Comparison of ENCODE assay signal across 28 cellular contexts in genomic region chr12:15677696-15678095, GRCh38.
"Had no signal": no experiment of that assay in that cellular context is flagged by ENCODE, and none has a peak within 500 bp of the region (broad histone marks: within the 10 kb centered on the region; RNA-seq: fewer than 3 reads in every experiment).

No MANE protein-coding gene starts in this region.

- H3K36me3 Mint-ChIP-seq: activated naive CD8-positive, alpha-beta T cell treated with anti-CD3 and anti-CD28 coated beads, Interleukin-2, amount 10 ng/mL, durations not matched to agents 7 days and 5 days; mesothelial cell of epicardium; naive thymus-derived CD8-positive, alpha-beta T cell; stimulated activated naive B cell treated with anti-CD40 and anti-IgM and Interleukin-4, amounts not matched to agents 10 μg/mL and 1 μg/mL and 100 μg/mL, for 72 hours had no signal

- H3K27me3 ChIP-seq: gastrocnemius medialis, left lung, transverse colon, uterus had no signal

- H3K4me3 Mint-ChIP-seq: activated CD4-positive, alpha-beta memory T cell treated with anti-CD3 and anti-CD28 coated beads, Interleukin-2, amount 10 ng/mL, durations not matched to agents 7 days and 5 days; activated naive CD4-positive, alpha-beta T cell treated with anti-CD3 and anti-CD28 coated beads for 36 hours; activated naive CD8-positive, alpha-beta T cell treated with anti-CD3 and anti-CD28 coated beads, Interleukin-2, amount 10 ng/mL, durations not matched to agents 7 days and 5 days; activated T-cell treated with anti-CD3 and anti-CD28 coated beads, Interleukin-2, amount 50 U/mL, for 72 hours; mesothelial cell of epicardium; naive thymus-derived CD8-positive, alpha-beta T cell; stimulated activated naive B cell treated with anti-CD40 and anti-IgM and Interleukin-4, amounts not matched to agents 10 μg/mL and 1 μg/mL and 100 μg/mL, for 72 hours had no signal

- H3K4me1 Mint-ChIP-seq: activated CD4-positive, alpha-beta memory T cell treated with anti-CD3 and anti-CD28 coated beads, Interleukin-2, amount 10 ng/mL, durations not matched to agents 7 days and 5 days; activated naive CD8-positive, alpha-beta T cell treated with anti-CD3 and anti-CD28 coated beads, Interleukin-2, amount 10 ng/mL, durations not matched to agents 7 days and 5 days; naive thymus-derived CD8-positive, alpha-beta T cell; stimulated activated naive B cell treated with anti-CD40 and anti-IgM and Interleukin-4, amounts not matched to agents 10 μg/mL and 1 μg/mL and 100 μg/mL, for 72 hours had no signal

- FAIRE-seq: endothelial cell of umbilical vein had no signal

- H3K27ac Mint-ChIP-seq: activated CD4-positive, alpha-beta memory T cell treated with anti-CD3 and anti-CD28 coated beads, Interleukin-2, amount 10 ng/mL, durations not matched to agents 7 days and 5 days; activated naive CD4-positive, alpha-beta T cell treated with anti-CD3 and anti-CD28 coated beads for 36 hours; activated naive CD8-positive, alpha-beta T cell treated with anti-CD3 and anti-CD28 coated beads, Interleukin-2, amount 10 ng/mL, durations not matched to agents 7 days and 5 days; activated T-cell treated with anti-CD3 and anti-CD28 coated beads, Interleukin-2, amount 50 U/mL, for 72 hours; mesothelial cell of epicardium; naive thymus-derived CD8-positive, alpha-beta T cell; stimulated activated naive B cell treated with anti-CD40 and anti-IgM and Interleukin-4, amounts not matched to agents 10 μg/mL and 1 μg/mL and 100 μg/mL, for 72 hours had no signal

- H3K9me3 Mint-ChIP-seq: activated CD4-positive, alpha-beta memory T cell treated with anti-CD3 and anti-CD28 coated beads, Interleukin-2, amount 10 ng/mL, durations not matched to agents 7 days and 5 days; activated naive CD4-positive, alpha-beta T cell treated with anti-CD3 and anti-CD28 coated beads for 36 hours; activated naive CD8-positive, alpha-beta T cell treated with anti-CD3 and anti-CD28 coated beads, Interleukin-2, amount 10 ng/mL, durations not matched to agents 7 days and 5 days; activated T-cell treated with anti-CD3 and anti-CD28 coated beads, Interleukin-2, amount 50 U/mL, for 72 hours; mesothelial cell of epicardium; naive thymus-derived CD8-positive, alpha-beta T cell; stimulated activated naive B cell treated with anti-CD40 and anti-IgM and Interleukin-4, amounts not matched to agents 10 μg/mL and 1 μg/mL and 100 μg/mL, for 72 hours had no signal

- ATAC-seq: activated T-cell treated with anti-CD3 and anti-CD28 coated beads, Interleukin-2, amount 50 U/mL, for 72 hours; esophagus mucosa; gastrocnemius medialis; left lung; naive thymus-derived CD8-positive, alpha-beta T cell; sciatic nerve; stimulated activated naive B cell treated with anti-CD40 and anti-IgM and Interleukin-4, amounts not matched to agents 10 μg/mL and 1 μg/mL and 100 μg/mL, for 72 hours had no signal

- H3K36me3 ChIP-seq: gastrocnemius medialis, transverse colon, uterus had no signal

- DNase-seq: activated CD4-positive, alpha-beta memory T cell treated with anti-CD3 and anti-CD28 coated beads, Interleukin-2, amount 10 ng/mL, durations not matched to agents 7 days and 5 days; activated CD4-positive, alpha-beta T cell treated with anti-CD3 and anti-CD28 coated beads for 48 hours; activated effector memory CD4-positive, alpha-beta T cell treated with Interleukin-2 at 50 U/mL for 16 hours; activated naive CD4-positive, alpha-beta T cell treated with anti-CD3 and anti-CD28 coated beads for 36 hours; activated naive CD8-positive, alpha-beta T cell treated with anti-CD3 and anti-CD28 coated beads, Interleukin-2, amount 10 ng/mL, durations not matched to agents 7 days and 5 days; activated T-cell treated with anti-CD3 and anti-CD28 coated beads, Interleukin-2, amount 50 U/mL, for 72 hours; amygdala; caudate nucleus; dermis blood vessel endothelial cell; effector memory CD4-positive, alpha-beta T cell; gastrocnemius medialis; hippocampal formation; kidney glomerular epithelial cell; left lung; naive thymus-derived CD8-positive, alpha-beta T cell; nucleus accumbens; stimulated activated CD4-positive, alpha-beta T cell treated with anti-CD3 and anti-CD28 coated beads, Interleukin-15, amount 100 ng/mL, for 24 hours; stimulated activated CD8-positive, alpha-beta memory T cell treated with anti-CD3 and anti-CD28 coated beads, Interleukin-4, amount 100 ng/mL, for 48 hours; stimulated activated naive B cell treated with anti-CD40 and anti-IgM and Interleukin-4, amounts not matched to agents 10 μg/mL and 1 μg/mL and 100 μg/mL, for 72 hours; T-helper 2 cell; transverse colon; uterus had no signal

- H3K27ac ChIP-seq: gastrocnemius medialis, left lung, transverse colon, uterus had no signal

- H3K9me3 ChIP-seq: gastrocnemius medialis, left lung, transverse colon, uterus had no signal

- H3K4me3 ChIP-seq: gastrocnemius medialis, left lung, lung, smooth muscle cell, transverse colon, uterus had no signal

- H3K4me1 ChIP-seq: gastrocnemius medialis, left lung had no signal

- H3K4me2 ChIP-seq: smooth muscle cell had no signal
